Comparison of ENCODE assay signal across 8 cellular contexts in genomic region chr2:46913471-46914381, GRCh38. TPM values are rescaled to one million over a fixed set of nuclear protein-coding genes. Genes with fewer than 3 reads are reported as not detected.
A peak's percentile ranks its signal among the peaks of the same experiment; 100 is the strongest.
DNase-seq lines count a peak whose midpoint lies in the region; ATAC-seq and TF ChIP-seq lines count a peak whose summit lies in the region.

No MANE protein-coding gene starts in this region.

- peak overlapping the region; percentile 99 for H3K4me3 ChIP-seq in ovary

- peaks cover 21% of the 10 kb centered on the region for H3K27me3 Mint-ChIP-seq in endothelial cell (ENCODE audit: unreplicated experiment)

- no peaks in the 10 kb centered on the region for H3K27me3 ChIP-seq in ovary

- DNase-seq in GM10266 (ENCODE audit: extremely low spot score) (no peak), endothelial cell (ENCODE audit: low spot score) (peak; percentile 18), ovary (peak in 2 of 5 donors; percentile 23 to 57), cortex of kidney (lab: John Stamatoyannopoulos, UW) (no peak), Ammon's horn (ENCODE audit: low spot score) (no peak), medulla oblongata (ENCODE audit: extremely low spot score) (no peak)

- no peak for TF ChIP-seq POLR2A in ovary (IDR thresholded peaks at IDR 0.05)

- no peaks in the 10 kb centered on the region for H3K36me3 ChIP-seq in ovary

- H3K9me3 Mint-ChIP-seq in endothelial cell (ENCODE audit: unreplicated experiment) = no peaks in the 10 kb centered on the region

- WGBS in ovary, 3 donors = 71 to 73% (median 72%) methylated on average over 8 of the region's 8 CpGs

- TF ChIP-seq CTCF in GM10266 (IDR thresholded peaks at IDR 0.05; ENCODE audit: control insufficient read depth, insufficient read depth, low read depth, missing control alignments) (peak; percentile 17), endothelial cell (IDR thresholded peaks at IDR 0.05; ENCODE audit: unreplicated experiment) (no peak), ovary (IDR thresholded peaks at IDR 0.05) (no peak)

- peak overlapping the region; percentile 7 to 96 for H3K27ac ChIP-seq in ovary

- peaks cover 39% of the 10 kb centered on the region for H3K4me1 Mint-ChIP-seq in endothelial cell (ENCODE audit: unreplicated experiment)

- no peaks in the 10 kb centered on the region for H3K9me3 ChIP-seq in ovary

- peak overlapping the region; percentile 98 for H3K4me3 Mint-ChIP-seq in endothelial cell (ENCODE audit: unreplicated experiment)

- peaks cover 11% of the 10 kb centered on the region for H3K4me1 ChIP-seq in ovary (ENCODE audit: insufficient read depth)

- H3K36me3 Mint-ChIP-seq in endothelial cell (ENCODE audit: low read depth, unreplicated experiment) = peaks cover 24% of the 10 kb centered on the region

- intact Hi-C loops in ovary (cut with DNase I) = no loop called here

- no peak for TF ChIP-seq EP300 in ovary (IDR thresholded peaks at IDR 0.05)

- ATAC-seq in GM18861 (IDR thresholded peaks at IDR 0.05; ENCODE audit: unreplicated experiment) = no peak

- H3K27ac Mint-ChIP-seq in endothelial cell (ENCODE audit: unreplicated experiment) = peak overlapping the region; percentile 94

TF ChIP-seq in PFSK-1, 5 proteins besides CTCF, POLR2A, EP300 and RAD21:
- TF ChIP-seq POLR2AphosphoS5 (IDR thresholded peaks at IDR 0.05; ENCODE audit: low read depth, low read length) = peak; percentile 26
- peak; percentile 37 for TF ChIP-seq FOXP2 (optimal IDR thresholded peaks at IDR 0.05; ENCODE audit: borderline replicate concordance, extremely low read depth, extremely low read length, insufficient read depth)
- TF ChIP-seq TAF1 (IDR thresholded peaks at IDR 0.05; ENCODE audit: borderline replicate concordance, insufficient read depth, low read length) = no peak

RNA-seq across cellular contexts. Expression of gene MCFD2, which starts 1.9 kb away (rescaled TPM):
- polyA plus RNA-seq in PFSK-1 (2012; ENCODE audit: insufficient read length, low read depth) = 142 TPM
- 121 TPM for total RNA-seq in endothelial cell (ENCODE audit: unreplicated experiment)
- 100 to 1,000 TPM in 6 of 7 donors, 10 to 100 TPM in 1; 62.8 to 176 (median 134) TPM for total RNA-seq in ovary
- polyA plus RNA-seq in ovary = 100 to 1,000 TPM in 1 of 2 donors, 10 to 100 TPM in 1; 65.8 to 145 TPM

RNA-seq across cellular contexts. Expression of gene TTC7A, which starts 27.3 kb away (rescaled TPM):
- 26.6 TPM for polyA plus RNA-seq in PFSK-1 (2012; ENCODE audit: insufficient read length, low read depth)
- total RNA-seq in endothelial cell (ENCODE audit: unreplicated experiment) (10.8 TPM), ovary (10 to 100 TPM; 10.6 to 27.4 (median 20.2) TPM)
- polyA plus RNA-seq in ovary = 10 to 100 TPM in 1 of 2 donors, 1 to 10 TPM in 1; 5.3 to 11.9 TPM
